Comparison of ENCODE assay signal across 34 cellular contexts in genomic region chr6:7426447-7427169, GRCh38. TPM values are rescaled to one million over a fixed set of nuclear protein-coding genes. Genes with fewer than 3 reads are reported as not detected.
DNase-seq lines count a peak whose midpoint lies in the region; TF ChIP-seq lines count a peak whose summit lies in the region.
"Had no signal": no experiment of that assay in that cellular context is flagged by ENCODE, and none has a peak within 500 bp of the region (broad histone marks: within the 10 kb centered on the region; RNA-seq: fewer than 3 reads in every experiment).

No MANE protein-coding gene starts in this region.

- POLR2A ChIA-PET in RWPE1 (lab: Yijun Ruan, JAX; ENCODE audit: low non-redundant PET) = no interaction called here

- H3K4me1 ChIP-seq in esophagus (ENCODE audit: control insufficient read depth in 2 of 2, insufficient read depth in 2 of 2, low read length in 1 of 2) (peaks cover 0 to 5% of the 10 kb centered on the region in 2 donors), trophoblast cell (ENCODE audit: control insufficient read depth in 1 of 2, insufficient read depth in 2 of 2, low read length in 2 of 2) (peaks cover 5 to 6% of the 10 kb centered on the region in 2 experiments)
- H3K4me1 ChIP-seq: colonic mucosa, heart left ventricle, Peyer's patch had no signal

- TF ChIP-seq CTCF in RWPE1 (conservative IDR thresholded peaks at IDR 0.05; ENCODE audit: low read depth) = no peak

- H2AFZ ChIP-seq in trophoblast cell (ENCODE audit: insufficient read depth, low read length, poor library complexity) = no peak overlapping the region

- DNase-seq in G401 (ENCODE audit: low spot score) (peak; percentile 25), RWPE1 (ENCODE audit: low spot score) (no peak), trophoblast cell (no peak), CD1c-positive myeloid dendritic cell (ENCODE audit: extremely low spot score) (no peak), NCI-H1694 (lab: John Stamatoyannopoulos, UW) (no peak), GOT3 (lab: John Stamatoyannopoulos, UW) (no peak), NCI-H748 treated with DMSO at 0.1 percent for 48 hours (lab: John Stamatoyannopoulos, UW) (no peak)
- DNase-seq: activated CD4-positive, alpha-beta memory T cell treated with anti-CD3 and anti-CD28 coated beads for 36 hours; activated CD4-positive, CD25-positive, alpha-beta regulatory T cell treated with anti-CD3 and anti-CD28 coated beads, Interleukin-2, amount 50 U/mL, for 72 hours; activated CD8-positive, alpha-beta memory T cell treated with anti-CD3 and anti-CD28 coated beads, Interleukin-2, amount 50 U/mL, for 4 hours; activated naive CD4-positive, alpha-beta T cell treated with anti-CD3 and anti-CD28 coated beads, Interleukin-2, amount 10 ng/mL, durations not matched to agents 7 days and 5 days; amygdala; CD4-positive, alpha-beta memory T cell; colonic mucosa; effector CD8-positive, alpha-beta T cell; foreskin melanocyte; MM.1S; NCI-H1417 treated with DMSO at 0.1 percent for 48 hours; NCI-H2081 treated with DMSO at 0.1 percent for 48 hours; NCI-H2227 treated with DMSO at 0.1 percent for 48 hours; NCI-H526; Peyer's patch; SIG-M5; sigmoid colon; stimulated activated CD4-positive, alpha-beta T cell treated with anti-CD3 and anti-CD28 coated beads, Interleukin-15, amount 100 ng/mL, for 24 hours had no signal

- H3K9ac ChIP-seq in trophoblast cell (ENCODE audit: low read length) = no peak overlapping the region

- H3K36me3 ChIP-seq in esophagus (ENCODE audit: control insufficient read depth in 2 of 2, insufficient read depth in 2 of 2, low read length in 1 of 2) = no peaks in the 10 kb centered on the region
- H3K36me3 ChIP-seq in trophoblast cell (ENCODE audit: control insufficient read depth in 1 of 2, insufficient read depth in 2 of 2, low read length in 2 of 2) = no peaks in the 10 kb centered on the region
- H3K36me3 ChIP-seq: colonic mucosa, heart left ventricle, Peyer's patch, sigmoid colon had no signal

- H4K8ac ChIP-seq in trophoblast cell (ENCODE audit: low read depth, low read length) = peak overlapping the region; percentile 7

- no peak overlapping the region for H3K14ac ChIP-seq in trophoblast cell (ENCODE audit: low read length)

- CTCF ChIA-PET in RWPE1 (lab: Yijun Ruan, JAX) = interaction anchor here (0.6 to 1.0 kb wide), 4 partner anchors 9 to 191 kb away, joined by 3 to 6 read pairs (median 3); no protein-coding TSS in a partner anchor

- H2BK120ac ChIP-seq in trophoblast cell (ENCODE audit: insufficient read depth, low read length, poor library complexity) = peak overlapping the region; percentile 30

- peak overlapping the region; percentile 46 for H4K91ac ChIP-seq in trophoblast cell (ENCODE audit: low read depth, low read length)

- peaks cover 3% of the 10 kb centered on the region for H3K79me1 ChIP-seq in trophoblast cell (ENCODE audit: low read length)

- H2AK5ac ChIP-seq in trophoblast cell (ENCODE audit: low read length) = no peak overlapping the region

- peak overlapping the region; percentile 28 for H3K27ac ChIP-seq in RWPE1
- H3K27ac ChIP-seq in esophagus (ENCODE audit: low read depth in 2 of 2, low read length in 1 of 2) = peak overlapping the region; percentile 82 to 92
- H3K27ac ChIP-seq in trophoblast cell (ENCODE audit: low read depth, low read length) = peak overlapping the region; percentile 77
- H3K27ac ChIP-seq: A549, colonic mucosa, Peyer's patch, sigmoid colon had no signal

- H3K4me3 ChIP-seq in esophagus (ENCODE audit: low read depth in 1 of 2, low read length in 2 of 2) (peak overlapping the region in 1 of 2 donors; percentile 24), trophoblast cell (ENCODE audit: low read depth, low read length) (no peak overlapping the region)
- H3K4me3 ChIP-seq: A549, colonic mucosa, heart left ventricle, Peyer's patch had no signal

- H4K12ac ChIP-seq in trophoblast cell (ENCODE audit: low read depth, low read length) = no peak overlapping the region

- H3K18ac ChIP-seq in trophoblast cell (ENCODE audit: low read length) = no peak overlapping the region

- H3K23ac ChIP-seq in trophoblast cell (ENCODE audit: low read length) = no peak overlapping the region

- no peaks in the 10 kb centered on the region for H3K27me3 ChIP-seq in esophagus (ENCODE audit: control insufficient read depth in 1 of 2, insufficient read depth in 2 of 2, low read length in 2 of 2)
- no peaks in the 10 kb centered on the region for H3K27me3 ChIP-seq in trophoblast cell (ENCODE audit: insufficient read depth, low read length)
- H3K27me3 ChIP-seq: colonic mucosa, heart left ventricle, Peyer's patch, sigmoid colon had no signal

- peak overlapping the region; percentile 43 for H3K4me2 ChIP-seq in trophoblast cell (ENCODE audit: low read length)
- H3K4me2 ChIP-seq: A549 had no signal

- peaks cover 0 to 2% of the 10 kb centered on the region in 2 donors for H3K9me3 ChIP-seq in esophagus (ENCODE audit: control insufficient read depth in 2 of 2, insufficient read depth in 1 of 2, low read depth in 1 of 2, low read length in 1 of 2)
- no peaks in the 10 kb centered on the region for H3K9me3 ChIP-seq in trophoblast cell (ENCODE audit: insufficient read depth, low read depth, low read length)
- H3K9me3 ChIP-seq: A549, colonic mucosa, heart left ventricle, Peyer's patch, sigmoid colon had no signal

- in situ Hi-C loops in G401 (cut with HindIII; ENCODE audit: low sequenced_read_pairs) = no loop called here

- peaks cover 3% of the 10 kb centered on the region for H3K79me2 ChIP-seq in trophoblast cell (ENCODE audit: control insufficient read depth, insufficient read depth, low read length, poor library complexity)

- 59 to 65% methylated on average over 16 of the region's 16 CpGs for WGBS in esophagus, 2 donors
- WGBS in trophoblast cell (ENCODE audit: extremely low coverage, insufficient coverage, insufficient read length) = no CpG with 5 or more reads among the region's 16 CpGs

- no peak overlapping the region for H3K4ac ChIP-seq in trophoblast cell (ENCODE audit: low read depth, low read length)

- peak overlapping the region; percentile 82 for H2BK12ac ChIP-seq in trophoblast cell (ENCODE audit: low read length)

- peak overlapping the region; percentile 74 for H2BK5ac ChIP-seq in trophoblast cell (ENCODE audit: low read depth, low read length, poor library complexity)

RNA-seq across cellular contexts. Expression of gene RIOK1, which starts 37.0 kb away (rescaled TPM):
- 10.5 and 16.3 TPM in 2 replicates for total RNA-seq in G401 (2014; rRNA removed; shearing (Covaris generic))
- 10 to 100 TPM; 10.2 to 13.5 TPM for polyA plus RNA-seq in esophagus
- 24.7 and 25.6 TPM in 2 replicates for polyA plus RNA-seq in trophoblast cell (2013)

RNA-seq across cellular contexts. Expression of gene CAGE1, which starts 37.1 kb away (rescaled TPM):
- total RNA-seq in G401 (2014; rRNA removed; shearing (Covaris generic)) = 0.47 TPM in 1 of 2 replicates, not detected in the other
- polyA plus RNA-seq in esophagus = under 1 TPM; 0.02 TPM
- 0.10 and 0.12 TPM in 2 replicates for polyA plus RNA-seq in trophoblast cell (2013)
- total RNA-seq: bronchial epithelial cell; colonic mucosa; epithelial cell of proximal tubule; kidney; Peyer's patch; posterior vena cava; sigmoid colon; T-helper 2 cell treated with Interferon-gamma antibody and Interleukin-4, amounts not matched to agents 100 ng/mL and 5 ng/mL, for 36 hours had no signal
- polyA plus RNA-seq: heart left ventricle, liver had no signal

Comparison
In these comparisons a context has a peak if more than half of its experiments do, and no peak if none do; other contexts are left out.
1. H3K27ac ChIP-seq: peak in every context shown above with its lines; median percentile 87 in esophagus; 77 in trophoblast cell; 28 in RWPE1.